9 cellular contexts compared by ENCODE assay signal in the genomic region with DNA sequence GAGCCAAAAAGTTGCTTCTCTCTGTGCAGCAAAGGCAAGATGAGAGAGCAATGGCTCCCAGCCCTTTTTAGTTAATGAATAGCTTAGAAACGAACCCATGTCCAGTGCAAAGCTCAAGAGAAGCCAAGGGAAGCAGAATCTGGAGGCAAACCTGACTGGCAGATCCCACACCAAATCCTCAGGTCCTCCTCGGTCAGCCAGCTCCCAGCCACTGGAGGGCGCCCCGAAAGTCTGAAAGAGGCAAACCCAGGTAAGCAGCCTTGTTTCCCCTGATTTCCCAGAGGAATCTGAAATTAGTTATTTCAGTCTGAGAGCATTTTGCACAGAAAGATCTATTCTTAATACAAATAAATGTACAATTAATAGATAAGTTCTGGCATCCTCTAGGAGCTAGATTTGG.
DNase-seq lines count a peak whose midpoint lies in the region; ATAC-seq and TF ChIP-seq lines count a peak whose summit lies in the region.
"Had no signal": no experiment of that assay in that cellular context is flagged by ENCODE, and none has a peak within 500 bp of the region (broad histone marks: within the 10 kb centered on the region; RNA-seq: fewer than 3 reads in every experiment).

No MANE protein-coding gene starts in this region.

- 38 to 46% methylated on average over 4 of the region's 4 CpGs for WGBS in lung, 2 donors

- peak; percentile 39 for DNase-seq in COLO668 (lab: John Stamatoyannopoulos, UW; ENCODE audit: unreplicated experiment)
- DNase-seq in HCEC 1CT = peak; percentile 45
- peak; percentile 51 for DNase-seq in astrocyte of the hippocampus (ENCODE audit: low read depth, low spot score)
- peak; percentile 50 for DNase-seq in lung (ENCODE audit: low spot score)
- DNase-seq in NCI-H128 (lab: John Stamatoyannopoulos, UW; ENCODE audit: unreplicated experiment) = no peak
- DNase-seq in stimulated activated CD4-positive, alpha-beta T cell treated with anti-CD3 and anti-CD28 coated beads, Interleukin-4, amount 100 ng/mL, for 24 hours = no peak
- no peak for DNase-seq in effector memory CD4-positive, alpha-beta T cell
- DNase-seq: activated naive CD8-positive, alpha-beta T cell treated with anti-CD3 and anti-CD28 coated beads, Interleukin-2, amount 10 ng/mL, durations not matched to agents 7 days and 5 days had no signal

- H3K36me3 ChIP-seq in lung (ENCODE audit: control insufficient read depth in 2 of 2, insufficient read depth in 2 of 2, low read length in 2 of 2) = no peaks in the 10 kb centered on the region
- no peaks in the 10 kb centered on the region for H3K36me3 ChIP-seq in effector memory CD4-positive, alpha-beta T cell (ENCODE audit: control insufficient read depth, insufficient read depth, low read length)

- no peak overlapping the region for H3K27ac ChIP-seq in lung (ENCODE audit: low read depth in 1 of 2, low read length in 1 of 2)
- H3K27ac ChIP-seq in effector memory CD4-positive, alpha-beta T cell (ENCODE audit: insufficient read depth, low read length, poor library complexity, severe bottlenecking) = no peak overlapping the region

- peak; percentile 30 for TF ChIP-seq CTCF in lung (IDR thresholded peaks at IDR 0.05; ENCODE audit: control extremely low read depth, extremely low read depth)

- no peaks in the 10 kb centered on the region for H3K27me3 ChIP-seq in lung (ENCODE audit: control insufficient read depth, insufficient read depth)
- H3K27me3 ChIP-seq in effector memory CD4-positive, alpha-beta T cell (replicated peaks; ENCODE audit: control insufficient read depth, insufficient read depth, low read length, poor library complexity, severe bottlenecking) = no peaks in the 10 kb centered on the region

- ATAC-seq in lung (ENCODE audit: insufficient read depth, low FRiP score) = no peak
- ATAC-seq in HG02938 (IDR thresholded peaks at IDR 0.05; ENCODE audit: unreplicated experiment) = no peak

- H3K9me3 ChIP-seq in lung (ENCODE audit: control insufficient read depth in 2 of 2, insufficient read depth in 1 of 2, low read length in 1 of 2) = no peaks in the 10 kb centered on the region
- no peaks in the 10 kb centered on the region for H3K9me3 ChIP-seq in effector memory CD4-positive, alpha-beta T cell (ENCODE audit: control insufficient read depth, low read length)

- H3K4me3 ChIP-seq in lung = no peak overlapping the region
- no peak overlapping the region for H3K4me3 ChIP-seq in effector memory CD4-positive, alpha-beta T cell (ENCODE audit: insufficient read depth, low read depth, low read length, poor library complexity, severe bottlenecking)

- no peaks in the 10 kb centered on the region for H3K4me1 ChIP-seq in lung (ENCODE audit: control insufficient read depth in 2 of 2, insufficient read depth in 2 of 2, low read length in 2 of 2)
- no peaks in the 10 kb centered on the region for H3K4me1 ChIP-seq in effector memory CD4-positive, alpha-beta T cell (ENCODE audit: control insufficient read depth, insufficient read depth, low read length, poor library complexity, severe bottlenecking)

Comparison
In these comparisons a context has a peak if more than half of its experiments do, and no peak if none do; other contexts are left out.
1. DNase-seq: peak in COLO668 (single experiment), HCEC 1CT (single experiment), astrocyte of the hippocampus (single experiment) and lung (single experiment); none in NCI-H128 (single experiment), stimulated activated CD4-positive, alpha-beta T cell treated with anti-CD3 and anti-CD28 coated beads, Interleukin-4, amount 100 ng/mL, for 24 hours (single experiment) and effector memory CD4-positive, alpha-beta T cell (0 of 3).